14 cellular contexts compared by ENCODE assay signal in the genomic region with DNA sequence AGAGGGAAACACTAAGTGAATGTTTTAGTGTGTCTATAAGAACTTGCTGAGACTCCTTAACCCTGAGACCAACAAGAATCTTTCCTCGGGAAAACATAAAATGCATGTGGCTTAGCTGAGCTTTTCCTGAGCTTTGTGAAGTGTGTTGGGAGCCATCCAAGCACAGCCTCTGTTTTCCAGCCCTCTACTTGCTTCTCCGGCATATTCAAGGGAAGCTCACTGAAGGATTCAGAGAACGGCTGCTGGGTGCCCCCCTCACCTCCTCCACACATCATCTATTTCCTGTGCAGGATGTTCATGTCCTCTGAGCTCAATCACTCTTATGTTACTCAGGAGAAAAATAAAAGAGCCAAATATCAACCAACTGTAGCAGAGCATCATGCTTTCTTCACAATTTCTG.
A peak's percentile ranks its signal among the peaks of the same experiment; 100 is the strongest.
DNase-seq lines count a peak whose midpoint lies in the region; ATAC-seq and TF ChIP-seq lines count a peak whose summit lies in the region.
"Had no signal": no experiment of that assay in that cellular context is flagged by ENCODE, and none has a peak within 500 bp of the region (broad histone marks: within the 10 kb centered on the region; RNA-seq: fewer than 3 reads in every experiment).

No MANE protein-coding gene starts in this region.

- peaks cover 9 to 23% (median 13%) of the 10 kb centered on the region in 4 donors for H3K4me1 Mint-ChIP-seq in CD4-positive, CD25-positive, alpha-beta regulatory T cell
- H3K4me1 Mint-ChIP-seq in T-helper 17 cell: peaks cover 22% of the 10 kb centered on the region

- H3K36me3 ChIP-seq in CD4-positive, CD25-positive, alpha-beta regulatory T cell (ENCODE audit: control insufficient read depth, insufficient read depth, low read length): peaks cover 19% of the 10 kb centered on the region
- no peaks in the 10 kb centered on the region for H3K36me3 ChIP-seq in SK-N-SH (replicated peaks in 1 of 2; ENCODE audit: control insufficient read depth in 1 of 2, insufficient read depth in 2 of 2, low read length in 1 of 2)

- H3K9me2 ChIP-seq in SK-N-SH: no peaks in the 10 kb centered on the region

- no peaks in the 10 kb centered on the region for H3K9me3 ChIP-seq in CD4-positive, CD25-positive, alpha-beta regulatory T cell (ENCODE audit: control insufficient read depth in 2 of 2, low read length in 2 of 2)
- H3K9me3 ChIP-seq in T-helper 17 cell (ENCODE audit: control insufficient read depth, low read length, poor library complexity, severe bottlenecking): no peaks in the 10 kb centered on the region
- H3K9me3 ChIP-seq in SK-N-SH: no peaks in the 10 kb centered on the region
- H3K9me3 ChIP-seq: body of pancreas had no signal

- no peaks in the 10 kb centered on the region for H4K20me1 ChIP-seq in SK-N-SH (ENCODE audit: insufficient read depth)

- H3K4me1 ChIP-seq in CD4-positive, CD25-positive, alpha-beta regulatory T cell (ENCODE audit: control insufficient read depth, insufficient read depth, low read length, poor library complexity, severe bottlenecking): peaks cover 12% of the 10 kb centered on the region
- peaks cover 0 to 3% of the 10 kb centered on the region in 2 experiments; a peak in 2 of 4 replicates for H3K4me1 ChIP-seq in SK-N-SH (ENCODE audit: control insufficient read depth in 1 of 2, insufficient read depth in 2 of 2, low read depth in 1 of 2, low read length in 1 of 2)

- H3K27ac Mint-ChIP-seq in CD4-positive, CD25-positive, alpha-beta regulatory T cell: peak overlapping the region; percentile 16 to 55 (median 48)
- peak overlapping the region; percentile 62 for H3K27ac Mint-ChIP-seq in T-helper 17 cell

- H3K4me3 ChIP-seq in CD4-positive, CD25-positive, alpha-beta regulatory T cell (ENCODE audit: low read depth, low read length): no peak overlapping the region
- H3K4me3 ChIP-seq in fibroblast of pulmonary artery (replicated peaks; ENCODE audit: low read depth, low read length) (no peak overlapping the region), SK-N-SH (ENCODE audit: low read depth in 2 of 2, low read length in 1 of 2) (no peak overlapping the region)
- H3K4me3 ChIP-seq: body of pancreas had no signal

- no peak overlapping the region for H3K4me2 ChIP-seq in SK-N-SH

- H3K79me2 ChIP-seq in SK-N-SH (ENCODE audit: insufficient read depth): no peaks in the 10 kb centered on the region

- POLR2A ChIA-PET in SK-N-SH (lab: Yijun Ruan, JAX): no interaction called here

- no peak overlapping the region for H3K27ac ChIP-seq in CD4-positive, CD25-positive, alpha-beta regulatory T cell (ENCODE audit: insufficient read depth, low read length, poor library complexity, severe bottlenecking)
- H3K27ac ChIP-seq in SK-N-SH (ENCODE audit: low read depth in 2 of 2, low read length in 1 of 2): no peak overlapping the region
- H3K27ac ChIP-seq: body of pancreas, epithelial cell of prostate had no signal

- no peaks in the 10 kb centered on the region for H3K9me3 Mint-ChIP-seq in CD4-positive, CD25-positive, alpha-beta regulatory T cell
- H3K9me3 Mint-ChIP-seq: stimulated activated effector memory CD8-positive, alpha-beta T cell treated with anti-CD3 and anti-CD28 coated beads, Interleukin-12 subunit alpha, Interleukin-12 subunit beta, amount 100 ng/mL, for 72 hours had no signal

- H3F3A ChIP-seq in SK-N-SH (replicated peaks; ENCODE audit: insufficient read depth): no peaks in the 10 kb centered on the region

- WGBS in SK-N-SH (ENCODE audit: low lambda C conversion rate): 77% methylated on average over 3 of the region's 3 CpGs

- no peaks in the 10 kb centered on the region for H3K27me3 Mint-ChIP-seq in CD4-positive, CD25-positive, alpha-beta regulatory T cell
- H3K27me3 Mint-ChIP-seq in T-helper 17 cell: no peaks in the 10 kb centered on the region

- no peak overlapping the region for H3K4me3 Mint-ChIP-seq in CD4-positive, CD25-positive, alpha-beta regulatory T cell
- no peak overlapping the region for H3K4me3 Mint-ChIP-seq in T-helper 17 cell
- H3K4me3 Mint-ChIP-seq: stimulated activated effector memory CD8-positive, alpha-beta T cell treated with anti-CD3 and anti-CD28 coated beads, Interleukin-12 subunit alpha, Interleukin-12 subunit beta, amount 100 ng/mL, for 72 hours had no signal

- TF ChIP-seq CTCF in fibroblast of pulmonary artery (IDR thresholded peaks at IDR 0.05; ENCODE audit: low read length, missing control alignments) (no peak), SK-N-SH (IDR thresholded peaks at IDR 0.05) (no peak)

- peaks cover 12% of the 10 kb centered on the region for H3K36me3 Mint-ChIP-seq in CD4-positive, CD25-positive, alpha-beta regulatory T cell
- H3K36me3 Mint-ChIP-seq in T-helper 17 cell (ENCODE audit: low read depth): peaks cover 12% of the 10 kb centered on the region

- no peak for TF ChIP-seq EP300 in SK-N-SH (IDR thresholded peaks at IDR 0.05; ENCODE audit: borderline replicate concordance in 1 of 2, low read depth in 1 of 2, low read length in 1 of 2)

- TF ChIP-seq RAD21 in SK-N-SH (IDR thresholded peaks at IDR 0.05; ENCODE audit: low read length): no peak

- CTCF ChIA-PET in SK-N-SH (lab: Yijun Ruan, JAX): interaction anchor here (0.8 to 1.9 kb wide), 3 partner anchors 12 to 722 kb away, joined by 3 to 6 read pairs (median 3); no protein-coding TSS in a partner anchor

- ATAC-seq in CD4-positive, CD25-positive, alpha-beta regulatory T cell (ENCODE audit: low read depth in 2 of 2): peak; percentile 36 to 47
- no peak for ATAC-seq in T-helper 17 cell
- no peak for ATAC-seq in GM19467 (IDR thresholded peaks at IDR 0.05; ENCODE audit: unreplicated experiment)
- ATAC-seq: body of pancreas; stimulated activated effector memory CD8-positive, alpha-beta T cell treated with anti-CD3 and anti-CD28 coated beads, Interleukin-12 subunit alpha, Interleukin-12 subunit beta, amount 100 ng/mL, for 72 hours had no signal

- H2AFZ ChIP-seq in SK-N-SH (ENCODE audit: low read depth): no peak overlapping the region

- DNase-seq in CD4-positive, CD25-positive, alpha-beta regulatory T cell: peak in 2 of 3 donors; percentile 8 to 13
- DNase-seq in T-helper 17 cell (no peak), fibroblast of pulmonary artery (ENCODE audit: low read depth) (peak; percentile 54), pulmonary artery endothelial cell (ENCODE audit: low read depth, low spot score) (peak; percentile 92), T-helper 1 cell (no peak), SK-N-SH (no peak), T-helper 2 cell (no peak)
- DNase-seq: NCI-H1436 treated with DMSO at 0.1 percent for 48 hours; NK-92 treated with Interleukin-12 subunit alpha and Interleukin-12 subunit beta, amount 100 ng/mL, for 24 hours; stimulated activated CD4-positive, alpha-beta T cell treated with anti-CD3 and anti-CD28 coated beads, Interleukin-1b, Interleukin-23, amount 100 ng/mL, for 48 hours had no signal

- no peaks in the 10 kb centered on the region for H3K27me3 ChIP-seq in CD4-positive, CD25-positive, alpha-beta regulatory T cell (ENCODE audit: control insufficient read depth, insufficient read depth, low read length)
- no peaks in the 10 kb centered on the region for H3K27me3 ChIP-seq in SK-N-SH (ENCODE audit: insufficient read depth)
- H3K27me3 ChIP-seq: body of pancreas had no signal

- no peak overlapping the region for H3K9ac ChIP-seq in SK-N-SH

TF ChIP-seq in SK-N-SH, 30 proteins besides CTCF, POLR2A, EP300 and RAD21:
- TF ChIP-seq CHD2 (IDR thresholded peaks at IDR 0.05; ENCODE audit: low read length, partially characterized antibody): no peak
- no peak for TF ChIP-seq FOXJ3 (CRISPR knock-in tag; IDR thresholded peaks at IDR 0.05)
- no peak for TF ChIP-seq MEF2A (IDR thresholded peaks at IDR 0.05; ENCODE audit: borderline replicate concordance, low read depth)
- TF ChIP-seq, protein P1, sequence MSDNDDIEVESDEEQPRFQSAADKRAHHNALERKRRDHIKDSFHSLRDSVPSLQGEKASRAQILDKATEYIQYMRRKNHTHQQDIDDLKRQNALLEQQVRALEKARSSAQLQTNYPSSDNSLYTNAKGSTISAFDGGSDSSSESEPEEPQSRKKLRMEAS (IDR thresholded peaks at IDR 0.05; ENCODE audit: low read depth): no peak
- no peak for TF ChIP-seq SIN3A (IDR thresholded peaks at IDR 0.05; ENCODE audit: borderline replicate concordance, low read depth, low read length)
- TF ChIP-seq SMC3 (IDR thresholded peaks at IDR 0.05; ENCODE audit: low read depth, low read length): no peak
- TF ChIP-seq, protein P2, sequence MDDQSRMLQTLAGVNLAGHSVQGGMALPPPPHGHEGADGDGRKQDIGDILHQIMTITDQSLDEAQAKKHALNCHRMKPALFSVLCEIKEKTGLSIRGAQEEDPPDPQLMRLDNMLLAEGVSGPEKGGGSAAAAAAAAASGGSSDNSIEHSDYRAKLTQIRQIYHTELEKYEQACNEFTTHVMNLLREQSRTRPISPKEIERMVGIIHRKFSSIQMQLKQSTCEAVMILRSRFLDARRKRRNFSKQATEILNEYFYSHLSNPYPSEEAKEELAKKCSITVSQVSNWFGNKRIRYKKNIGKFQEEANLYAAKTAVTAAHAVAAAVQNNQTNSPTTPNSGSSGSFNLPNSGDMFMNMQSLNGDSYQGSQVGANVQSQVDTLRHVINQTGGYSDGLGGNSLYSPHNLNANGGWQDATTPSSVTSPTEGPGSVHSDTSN (IDR thresholded peaks at IDR 0.05): no peak
- no peak for TF ChIP-seq GABPA (IDR thresholded peaks at IDR 0.05; ENCODE audit: low read depth)
- TF ChIP-seq MXI1 (IDR thresholded peaks at IDR 0.05; ENCODE audit: low read depth, low read length): no peak
- no peak for TF ChIP-seq RXRA (IDR thresholded peaks at IDR 0.05; ENCODE audit: borderline replicate concordance, low read depth)
- TF ChIP-seq TAF1 (IDR thresholded peaks at IDR 0.05; ENCODE audit: borderline replicate concordance, low read depth, low read length): no peak
- no peak for TF ChIP-seq FOSL2 (IDR thresholded peaks at IDR 0.05; ENCODE audit: borderline replicate concordance, low read depth)
- no peak for TF ChIP-seq FOXM1 (IDR thresholded peaks at IDR 0.05; ENCODE audit: low read depth)

Comparison
In these comparisons a context has a peak if more than half of its experiments do, and no peak if none do; other contexts are left out.
1. ATAC-seq: peak in CD4-positive, CD25-positive, alpha-beta regulatory T cell (2 of 2); none in T-helper 17 cell (single experiment) and GM19467 (single experiment).
2. DNase-seq: peak in CD4-positive, CD25-positive, alpha-beta regulatory T cell (2 of 3), fibroblast of pulmonary artery (single experiment) and pulmonary artery endothelial cell (single experiment); none in T-helper 17 cell (0 of 3), T-helper 1 cell (0 of 5), SK-N-SH (single experiment) and T-helper 2 cell (0 of 5).